ENCODE assay signal across 29 cellular contexts in the genomic region with DNA sequence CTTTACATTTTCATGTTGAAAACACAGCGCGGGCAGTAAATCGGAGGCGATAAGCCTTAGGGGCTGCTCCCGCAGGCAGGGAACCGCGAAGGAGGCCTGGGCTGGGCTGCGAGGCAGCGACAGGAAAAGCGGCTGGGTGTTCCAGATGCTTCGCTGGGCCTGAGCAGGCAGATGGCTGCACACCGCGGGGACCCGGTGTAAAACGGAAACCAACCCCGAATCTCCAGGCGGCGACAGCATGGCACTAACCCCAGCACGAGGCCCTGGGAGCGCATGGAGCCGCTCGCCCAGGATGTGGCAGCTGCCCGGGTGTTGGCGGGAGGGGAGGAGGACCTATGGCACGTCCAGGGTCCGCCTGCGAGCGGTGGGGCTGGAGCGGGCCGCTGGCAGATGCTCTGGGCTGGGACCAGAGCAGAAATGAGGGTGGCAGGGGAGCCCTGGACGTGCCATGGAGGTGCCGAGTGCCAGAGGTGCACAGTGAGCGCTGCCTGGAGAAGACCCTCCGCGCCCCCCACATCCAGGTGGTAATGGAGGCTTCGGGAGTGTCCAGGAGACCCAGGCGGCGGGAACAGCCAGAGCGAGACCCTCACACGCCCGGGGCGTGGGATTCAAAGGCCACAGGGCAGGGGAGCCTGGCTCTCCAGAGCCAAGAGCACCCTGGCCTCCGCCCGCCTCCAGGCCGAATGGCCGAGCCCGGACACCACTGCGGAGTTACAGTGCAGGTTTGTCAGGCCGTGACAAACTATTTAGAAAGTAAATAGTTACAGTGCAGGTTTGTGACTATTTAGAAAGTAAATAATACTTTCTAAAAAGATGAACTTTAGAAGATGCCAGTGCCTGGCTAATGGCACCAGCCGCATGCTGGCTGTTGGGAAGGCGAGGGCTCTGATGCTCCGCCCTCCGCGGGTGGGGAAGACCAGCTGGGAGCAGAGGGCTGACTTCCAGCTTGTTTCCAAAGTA.
"Had no signal": no experiment of that assay in that cellular context is flagged by ENCODE, and none has a peak within 500 bp of the region (broad histone marks: within the 10 kb centered on the region; RNA-seq: fewer than 3 reads in every experiment).

No MANE protein-coding gene starts in this region.

- H3K4me3 Mint-ChIP-seq: activated CD4-positive, alpha-beta T cell treated with anti-CD3 and anti-CD28 coated beads, Interleukin-2, amount 10 ng/mL, durations not matched to agents 24 days and 14 days; activated CD8-positive, alpha-beta T cell treated with anti-CD3 and anti-CD28 coated beads for 36 hours; activated naive CD8-positive, alpha-beta T cell treated with anti-CD3 and anti-CD28 coated beads, Interleukin-2, amount 10 ng/mL, durations not matched to agents 7 days and 5 days; activated T-cell treated with anti-CD3 and anti-CD28 coated beads, Interleukin-2, amount 50 U/mL, for 72 hours; activated T-helper 17 cell treated with anti-CD3 and anti-CD28 coated beads, Interleukin-2, amount 50 U/mL, for 72 hours; brain had no signal

- H3K27me3 Mint-ChIP-seq: activated CD4-positive, alpha-beta T cell treated with anti-CD3 and anti-CD28 coated beads, Interleukin-2, amount 10 ng/mL, durations not matched to agents 24 days and 14 days; activated CD8-positive, alpha-beta T cell treated with anti-CD3 and anti-CD28 coated beads for 36 hours; activated naive CD8-positive, alpha-beta T cell treated with anti-CD3 and anti-CD28 coated beads, Interleukin-2, amount 10 ng/mL, durations not matched to agents 7 days and 5 days; activated T-helper 17 cell treated with anti-CD3 and anti-CD28 coated beads, Interleukin-2, amount 50 U/mL, for 72 hours; brain had no signal

- ATAC-seq: activated CD8-positive, alpha-beta T cell treated with anti-CD3 and anti-CD28 coated beads for 36 hours; activated T-cell treated with anti-CD3 and anti-CD28 coated beads, Interleukin-2, amount 50 U/mL, for 72 hours; activated T-helper 17 cell treated with anti-CD3 and anti-CD28 coated beads, Interleukin-2, amount 50 U/mL, for 72 hours; K562; PC-3; Right ventricle myocardium inferior had no signal

- H3K36me3 Mint-ChIP-seq: activated naive CD8-positive, alpha-beta T cell treated with anti-CD3 and anti-CD28 coated beads, Interleukin-2, amount 10 ng/mL, durations not matched to agents 7 days and 5 days had no signal

- H3K4me3 ChIP-seq: K562, Peyer's patch had no signal

- H3K4me1 ChIP-seq: Peyer's patch had no signal

- DNase-seq: activated CD4-positive, alpha-beta T cell treated with anti-CD3 and anti-CD28 coated beads, Interleukin-2, amount 10 ng/mL, durations not matched to agents 24 days and 14 days; activated CD4-positive, alpha-beta T cell treated with anti-CD3 and anti-CD28 coated beads, Interleukin-2, amount 50 U/mL, for 4 hours; activated CD8-positive, alpha-beta T cell treated with anti-CD3 and anti-CD28 coated beads for 36 hours; activated effector memory CD4-positive, alpha-beta T cell treated with anti-CD3 and anti-CD28 coated beads, Interleukin-2, amount 50 U/mL, for 16 hours; activated naive CD4-positive, alpha-beta T cell; activated naive CD4-positive, alpha-beta T cell treated with anti-CD3 and anti-CD28 coated beads, Interleukin-2, amount 50 U/mL, for 16 hours; activated naive CD8-positive, alpha-beta T cell treated with anti-CD3 and anti-CD28 coated beads, Interleukin-2, amount 10 ng/mL, durations not matched to agents 7 days and 5 days; activated T-cell treated with anti-CD3 and anti-CD28 coated beads, Interleukin-2, amount 50 U/mL, for 1 hour; activated T-cell treated with anti-CD3 and anti-CD28 coated beads, Interleukin-2, amount 50 U/mL, for 72 hours; caudate nucleus; NCI-H1092; NCI-H1436 treated with DMSO at 0.1 percent for 48 hours; NCI-H1694 treated with DMSO at 0.1 percent for 48 hours; NCI-H2029; NCI-H345; NCI-H524 treated with DMSO at 0.1 percent for 48 hours; NK-92 treated with Interleukin-12 subunit alpha and Interleukin-12 subunit beta, amount 100 ng/mL, for 24 hours; PC-3; Peyer's patch; SIG-M5; SW 1271; T-helper 1 cell; T-helper 2 cell; T1000 had no signal

- H3K36me3 ChIP-seq: Peyer's patch had no signal

- H3K4me1 Mint-ChIP-seq: activated CD4-positive, alpha-beta T cell treated with anti-CD3 and anti-CD28 coated beads, Interleukin-2, amount 10 ng/mL, durations not matched to agents 24 days and 14 days; activated naive CD8-positive, alpha-beta T cell treated with anti-CD3 and anti-CD28 coated beads, Interleukin-2, amount 10 ng/mL, durations not matched to agents 7 days and 5 days; activated T-helper 17 cell treated with anti-CD3 and anti-CD28 coated beads, Interleukin-2, amount 50 U/mL, for 72 hours; brain had no signal

- H3K27ac ChIP-seq: Peyer's patch, RWPE1 had no signal

- H3K9me3 ChIP-seq: Peyer's patch had no signal

- H3K27me3 ChIP-seq: Peyer's patch had no signal

- H3K27ac Mint-ChIP-seq: activated CD4-positive, alpha-beta T cell treated with anti-CD3 and anti-CD28 coated beads, Interleukin-2, amount 10 ng/mL, durations not matched to agents 24 days and 14 days; activated CD8-positive, alpha-beta T cell treated with anti-CD3 and anti-CD28 coated beads for 36 hours; activated naive CD8-positive, alpha-beta T cell treated with anti-CD3 and anti-CD28 coated beads, Interleukin-2, amount 10 ng/mL, durations not matched to agents 7 days and 5 days; activated T-cell treated with anti-CD3 and anti-CD28 coated beads, Interleukin-2, amount 50 U/mL, for 72 hours; activated T-helper 17 cell treated with anti-CD3 and anti-CD28 coated beads, Interleukin-2, amount 50 U/mL, for 72 hours; brain had no signal
